ENCODE assay signal across 24 cellular contexts in the genomic region with DNA sequence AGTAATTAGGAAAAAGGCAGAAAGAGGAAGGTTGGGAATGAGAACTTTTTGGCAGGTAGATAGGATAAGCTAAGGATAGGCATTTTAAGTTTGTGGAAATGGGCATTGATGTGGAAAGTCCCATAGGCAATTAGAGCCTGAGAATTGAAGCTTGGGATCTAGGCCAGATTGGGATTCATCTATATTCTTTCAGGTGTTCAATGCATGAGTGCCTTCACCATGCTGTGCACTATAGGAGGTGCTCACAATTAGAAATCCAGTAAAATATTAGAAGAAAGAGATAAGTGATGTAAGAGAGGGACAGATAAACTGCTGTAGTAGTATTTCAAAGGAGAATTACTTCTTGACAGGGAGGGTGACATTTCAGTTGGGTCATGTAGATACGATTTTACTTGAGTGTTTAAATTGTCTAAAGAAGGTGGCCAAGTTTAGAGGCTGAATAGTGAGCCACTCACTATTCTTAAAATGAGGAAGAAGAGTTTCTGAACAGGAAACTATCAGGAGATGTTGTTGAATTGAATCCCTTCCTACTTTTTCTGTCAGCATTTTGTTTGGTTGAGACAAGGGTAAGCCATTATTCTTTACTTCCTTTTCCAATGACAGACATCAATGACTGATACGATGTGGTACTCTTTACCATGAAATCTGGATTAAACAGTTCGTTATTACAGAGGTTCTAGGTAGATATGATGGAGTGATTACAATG.
"Had no signal": no experiment of that assay in that cellular context is flagged by ENCODE, and none has a peak within 500 bp of the region (broad histone marks: within the 10 kb centered on the region; RNA-seq: fewer than 3 reads in every experiment).

No MANE protein-coding gene starts in this region.

- H3K27ac Mint-ChIP-seq: activated CD8-positive, alpha-beta T cell treated with anti-CD3 and anti-CD28 coated beads for 36 hours; activated naive CD8-positive, alpha-beta T cell treated with anti-CD3 and anti-CD28 coated beads, Interleukin-2, amount 10 ng/mL, durations not matched to agents 7 days and 5 days; activated T-cell treated with anti-CD3 and anti-CD28 coated beads, Interleukin-2, amount 50 U/mL, for 72 hours; activated T-helper 2 cell treated with anti-CD3 and anti-CD28 coated beads, Interferon-gamma antibody, Interleukin-2, Interleukin-4, amounts not matched to agents 10 μg/mL and 5 μg/mL and 100 μg/mL, durations not matched to agents 14 hours and 24 hours and 36 hours; T-helper 17 cell had no signal

- H3K4me1 Mint-ChIP-seq: activated naive CD8-positive, alpha-beta T cell treated with anti-CD3 and anti-CD28 coated beads, Interleukin-2, amount 10 ng/mL, durations not matched to agents 7 days and 5 days; T-helper 17 cell had no signal

- H3K36me3 Mint-ChIP-seq: activated naive CD8-positive, alpha-beta T cell treated with anti-CD3 and anti-CD28 coated beads, Interleukin-2, amount 10 ng/mL, durations not matched to agents 7 days and 5 days had no signal

- H3K4me3 Mint-ChIP-seq: activated CD8-positive, alpha-beta T cell treated with anti-CD3 and anti-CD28 coated beads for 36 hours; activated naive CD8-positive, alpha-beta T cell treated with anti-CD3 and anti-CD28 coated beads, Interleukin-2, amount 10 ng/mL, durations not matched to agents 7 days and 5 days; activated T-cell treated with anti-CD3 and anti-CD28 coated beads, Interleukin-2, amount 50 U/mL, for 72 hours; T-helper 17 cell had no signal

- H3K9me3 Mint-ChIP-seq: activated CD8-positive, alpha-beta T cell treated with anti-CD3 and anti-CD28 coated beads for 36 hours; activated naive CD8-positive, alpha-beta T cell treated with anti-CD3 and anti-CD28 coated beads, Interleukin-2, amount 10 ng/mL, durations not matched to agents 7 days and 5 days; activated T-cell treated with anti-CD3 and anti-CD28 coated beads, Interleukin-2, amount 50 U/mL, for 72 hours; activated T-helper 2 cell treated with anti-CD3 and anti-CD28 coated beads, Interferon-gamma antibody, Interleukin-2, Interleukin-4, amounts not matched to agents 10 μg/mL and 5 μg/mL and 100 μg/mL, durations not matched to agents 14 hours and 24 hours and 36 hours had no signal

- DNase-seq: activated CD4-positive, alpha-beta T cell treated with anti-CD3 and anti-CD28 coated beads for 4 hours; activated CD8-positive, alpha-beta memory T cell treated with anti-CD3 and anti-CD28 coated beads, Interleukin-2, amount 50 U/mL, for 4 hours; activated CD8-positive, alpha-beta T cell treated with anti-CD3 and anti-CD28 coated beads for 36 hours; activated naive CD4-positive, alpha-beta T cell treated with anti-CD3 and anti-CD28 coated beads, Interleukin-2, amount 50 U/mL, for 16 hours; activated naive CD8-positive, alpha-beta T cell treated with anti-CD3 and anti-CD28 coated beads, Interleukin-2, amount 10 ng/mL, durations not matched to agents 7 days and 5 days; activated T-cell treated with anti-CD3 and anti-CD28 coated beads, Interleukin-2, amount 50 U/mL, for 72 hours; adrenal gland; anterior cingulate cortex; cerebellar nuclear complex; NCI-H1092 treated with DMSO at 0.1 percent for 48 hours; NCI-H1417 treated with DMSO at 0.1 percent for 48 hours; NCI-H187; NCI-H345; NCI-H510A; NCI-H526 treated with DMSO at 0.1 percent for 48 hours; NK-92 treated with Interleukin-12 subunit alpha and Interleukin-12 subunit beta, amount 100 ng/mL, for 24 hours; OCI-M1; Right ventricle myocardium superior; RPMI8226; SJCRH30; SK-N-SH; T-helper 17 cell; T-helper 9 cell had no signal
